Comparison of ENCODE assay signal across 12 cellular contexts in genomic region chr14:24360281-24360680, GRCh38. TPM values are rescaled to one million over a fixed set of nuclear protein-coding genes. Genes with fewer than 3 reads are reported as not detected.
"Had no signal": no experiment of that assay in that cellular context is flagged by ENCODE, and none has a peak within 500 bp of the region (broad histone marks: within the 10 kb centered on the region; RNA-seq: fewer than 3 reads in every experiment).

No MANE protein-coding gene starts in this region.

- H3K36me3 ChIP-seq: HAP-1 had no signal

- H3K4me1 ChIP-seq: HAP-1 had no signal

- ATAC-seq: GM23338, HCT116 had no signal

- H2AFZ ChIP-seq: GM23248, GM23338 had no signal

- DNase-seq: GM23248, GOT3, H7, H9, HCEC 1CT, HFFc6 had no signal

- H3K9me3 ChIP-seq: HAP-1 had no signal

- H3K9ac ChIP-seq: GM23248 had no signal

- H3K4me2 ChIP-seq: GM23338 had no signal

- H3K27ac ChIP-seq: GM23248 had no signal

- FAIRE-seq: H1, H54 had no signal

- H3K4me3 ChIP-seq: GM23248, GM23338, HAP-1 had no signal

RNA-seq across cellular contexts. Expression of gene RIPK3, which starts 20.5 kb away (rescaled TPM):
- total RNA-seq: H4, H7, HFFc6 had no signal

RNA-seq across cellular contexts. Expression of gene ADCY4, which starts 25.4 kb away (rescaled TPM):
- total RNA-seq: H4 had no signal
